ENCODE assay signal across 8 cellular contexts in genomic region chr17:31535581-31535981, GRCh38.
A peak's percentile ranks its signal among the peaks of the same experiment; 100 is the strongest.
DNase-seq lines count a peak whose midpoint lies in the region; ATAC-seq, FAIRE-seq and TF ChIP-seq lines count a peak whose summit lies in the region.

No MANE protein-coding gene starts in this region.

- no peak for TF ChIP-seq CTCF in IMR-90 (conservative IDR thresholded peaks at IDR 0.05; ENCODE audit: low read depth, low read length)
- TF ChIP-seq CTCF in kidney (IDR thresholded peaks at IDR 0.05; ENCODE audit: borderline replicate concordance, extremely low read depth, insufficient read depth), result no peak
- no peak for TF ChIP-seq CTCF in sigmoid colon (IDR thresholded peaks at IDR 0.05)

- peaks cover 4% of the 10 kb centered on the region; the same call in 1 of the 2 replicates for H3K9me1 ChIP-seq in IMR-90 (ENCODE audit: insufficient read depth, low read length)

- in situ Hi-C loops in IMR-90 (cut with MboI; ENCODE audit: low sequenced_read_pairs), result no loop called here

- no peak overlapping the region for H2BK120ac ChIP-seq in IMR-90 (ENCODE audit: low read depth, low read length)

- H3K4me3 ChIP-seq in IMR-90 (ENCODE audit: insufficient read depth, low read depth, low read length) (no peak overlapping the region), kidney (ENCODE audit: low read length in 2 of 2) (no peak overlapping the region), sigmoid colon (no peak overlapping the region)

- no peak overlapping the region for H3K14ac ChIP-seq in IMR-90 (replicated peaks; ENCODE audit: low read depth, low read length)

- H3K36me3 ChIP-seq in IMR-90 (ENCODE audit: control insufficient read depth, insufficient read depth, low read length), result no peaks in the 10 kb centered on the region
- peaks cover 10 to 13% of the 10 kb centered on the region in 2 donors for H3K36me3 ChIP-seq in kidney (ENCODE audit: control insufficient read depth in 1 of 2, insufficient read depth in 2 of 2, low read length in 2 of 2)
- no peaks in the 10 kb centered on the region for H3K36me3 ChIP-seq in sigmoid colon

- no peak for DNase-seq in IMR-90
- DNase-seq in kidney, result peak; percentile 46
- no peak for DNase-seq in SKM-1 (lab: John Stamatoyannopoulos, UW; ENCODE audit: unreplicated experiment)
- no peak for DNase-seq in sigmoid colon
- no peak for DNase-seq in pons (ENCODE audit: low spot score)
- no peak for DNase-seq in amniotic stem cell (lab: John Stamatoyannopoulos, UW)

- H3K4ac ChIP-seq in IMR-90 (ENCODE audit: low read depth, low read length), result no peak overlapping the region

- no peak overlapping the region for H2AFZ ChIP-seq in IMR-90 (replicated peaks; ENCODE audit: low read length, poor library complexity)

- no peak overlapping the region for H4K91ac ChIP-seq in IMR-90 (ENCODE audit: insufficient read depth, low read depth, low read length)

- H3K4me1 ChIP-seq in IMR-90 (ENCODE audit: control insufficient read depth, insufficient read depth, low read length) (peaks cover 13% of the 10 kb centered on the region), kidney (ENCODE audit: control insufficient read depth in 1 of 2, insufficient read depth in 1 of 2, low read depth in 1 of 2, low read length in 2 of 2) (peaks cover 14 to 16% of the 10 kb centered on the region in 2 donors), sigmoid colon (peaks cover 0 to 20% (median 19%) of the 10 kb centered on the region in 4 donors)

- no peak overlapping the region for H3K18ac ChIP-seq in IMR-90 (ENCODE audit: low read depth, low read length)

- peak overlapping the region; percentile 45; the same call in 1 of the 2 replicates for H2AK5ac ChIP-seq in IMR-90 (ENCODE audit: low read depth, low read length)

- dilution Hi-C loops in IMR-90 (cut with HindIII; ENCODE audit: low sequenced_read_pairs, unreplicated experiment), result no loop called here

- TF ChIP-seq EP300 in sigmoid colon (IDR thresholded peaks at IDR 0.05), result no peak

- CTCF ChIA-PET in IMR-90 (lab: Yijun Ruan, JAX), result interaction anchor here (0.6 to 4.1 kb wide), 2 partner anchors 37 to 306 kb away, joined by 3 to 21 read pairs; no protein-coding TSS in a partner anchor

- H4K8ac ChIP-seq in IMR-90 (ENCODE audit: low read depth in 2 of 2, low read length in 2 of 2), result no peak overlapping the region

- H3K23ac ChIP-seq in IMR-90 (ENCODE audit: low read depth, low read length), result no peak overlapping the region

- ATAC-seq in GM18520 (IDR thresholded peaks at IDR 0.05; ENCODE audit: unreplicated experiment) (peak; percentile 91), GM21576 (IDR thresholded peaks at IDR 0.05; ENCODE audit: unreplicated experiment) (peak; percentile 70), IMR-90 (ENCODE audit: low read depth) (no peak)

- no peak overlapping the region for H3K56ac ChIP-seq in IMR-90 (ENCODE audit: extremely low read depth, insufficient read depth, low read length)

- no peak overlapping the region for H2AK9ac ChIP-seq in IMR-90 (replicated peaks; ENCODE audit: low read depth, low read length, poor library complexity)

- no peak overlapping the region for H3K9ac ChIP-seq in IMR-90 (ENCODE audit: low read depth, low read length)
- H3K9ac ChIP-seq in kidney (ENCODE audit: low read length in 2 of 2), result no peak overlapping the region

- BruUV-seq in IMR-90 (replicated peaks; lab: Mats Ljungman, UMichigan), result no TSS peak

- TF ChIP-seq RAD21 in IMR-90 (IDR thresholded peaks at IDR 0.05; ENCODE audit: low read length), result no peak

- H3K4me2 ChIP-seq in IMR-90 (ENCODE audit: low read depth, low read length), result no peak overlapping the region

- H4K20me1 ChIP-seq in IMR-90 (ENCODE audit: insufficient read depth, low read length), result no peaks in the 10 kb centered on the region

- H4K5ac ChIP-seq in IMR-90 (ENCODE audit: low read depth, low read length), result no peak overlapping the region

- H2BK20ac ChIP-seq in IMR-90 (ENCODE audit: low read depth, low read length), result no peak overlapping the region

- H3K27me3 ChIP-seq in IMR-90 (ENCODE audit: control insufficient read depth, insufficient read depth, low read length) (no peaks in the 10 kb centered on the region), sigmoid colon (no peaks in the 10 kb centered on the region)

- FAIRE-seq in kidney (lab: Jason Lieb, UNC), result no peak

- intact Hi-C loops in IMR-90 (cut with micrococcal nuclease), result no loop called here
- intact Hi-C loops in kidney (cut with DNase I), result no loop called here
- intact Hi-C loops in sigmoid colon (cut with DNase I), result no loop called here

- H2BK5ac ChIP-seq in IMR-90 (ENCODE audit: low read depth, low read length, poor library complexity, severe bottlenecking), result no peak overlapping the region

- H3K9me3 ChIP-seq in IMR-90 (ENCODE audit: control insufficient read depth, insufficient read depth, low read length) (no peaks in the 10 kb centered on the region), kidney (ENCODE audit: control insufficient read depth in 1 of 2, low read length in 2 of 2) (no peaks in the 10 kb centered on the region), sigmoid colon (no peaks in the 10 kb centered on the region)

- no peak overlapping the region for H2BK15ac ChIP-seq in IMR-90 (ENCODE audit: low read depth, low read length)

- no peak for TF ChIP-seq POLR2A in IMR-90 (IDR thresholded peaks at IDR 0.05; ENCODE audit: low read depth, low read length)
- no peak for TF ChIP-seq POLR2A in sigmoid colon (IDR thresholded peaks at IDR 0.05)

- H3K79me1 ChIP-seq in IMR-90 (ENCODE audit: low read depth in 1 of 2, low read length in 2 of 2), result no peaks in the 10 kb centered on the region

- POLR2A ChIA-PET in IMR-90 (lab: Charles Lee; ENCODE audit: unreplicated experiment), result no interaction called here

- no CpG with 5 or more reads among the region's 2 CpGs for WGBS in IMR-90 (ENCODE audit: extremely low coverage in 2 of 2, insufficient read length in 1 of 2), 2 experiments
- WGBS in sigmoid colon, 2 donors, result 46 to 75% methylated on average over 2 of the region's 2 CpGs

- H3K27ac ChIP-seq in IMR-90 (ENCODE audit: insufficient read depth, low read length) (no peak overlapping the region), kidney (ENCODE audit: low read depth in 2 of 2, low read length in 2 of 2) (no peak overlapping the region), sigmoid colon (no peak overlapping the region)

TF ChIP-seq in IMR-90, 13 proteins besides CTCF, POLR2A, EP300 and RAD21:
- no peak for TF ChIP-seq FOS (IDR thresholded peaks at IDR 0.05; ENCODE audit: low read depth, low read length)
- TF ChIP-seq CHD1 (IDR thresholded peaks at IDR 0.05; ENCODE audit: low read depth, low read length), result no peak
- TF ChIP-seq ELK1 (IDR thresholded peaks at IDR 0.05; ENCODE audit: borderline replicate concordance, low read depth, low read length), result no peak
- no peak for TF ChIP-seq NFE2L2 (IDR thresholded peaks at IDR 0.05; ENCODE audit: low read depth, low read length)
TF ChIP-seq in IMR-90: peak in this region for 0.
